In genomic region chr3:128321418-128321817, GRCh38 we compare ENCODE assay signal across 13 cellular contexts.
A peak's percentile ranks its signal among the peaks of the same experiment; 100 is the strongest.
DNase-seq lines count a peak whose midpoint lies in the region; ATAC-seq and TF ChIP-seq lines count a peak whose summit lies in the region.
"Had no signal": no experiment of that assay in that cellular context is flagged by ENCODE, and none has a peak within 500 bp of the region (broad histone marks: within the 10 kb centered on the region; RNA-seq: fewer than 3 reads in every experiment).

No MANE protein-coding gene starts in this region.

- TF ChIP-seq POLR2A in body of pancreas (IDR thresholded peaks at IDR 0.05): no peak

- intact Hi-C loops in cardiac septum (cut with DNase I): loop anchor here (5.0 to 10.0 kb wide), 3 partner anchors 94 to 227 kb away; no protein-coding TSS in a partner anchor
- intact Hi-C loops in Right ventricle myocardium inferior (cut with DNase I): loop anchor here (5.0 kb wide), 1 partner anchor 94 kb away; no protein-coding TSS in a partner anchor
- intact Hi-C loops in body of pancreas (cut with DNase I): no loop called here

- TF ChIP-seq CTCF in body of pancreas (IDR thresholded peaks at IDR 0.05): no peak

- 82 to 90% methylated on average over 4 of the region's 4 CpGs for WGBS in body of pancreas, 2 donors

- peaks cover 90% of the 10 kb centered on the region for H3K4me1 ChIP-seq in body of pancreas

- H3K36me3 ChIP-seq in body of pancreas (replicated peaks in 1 of 2; ENCODE audit: insufficient read depth in 1 of 2, low read depth in 2 of 2): no peaks in the 10 kb centered on the region
- H3K36me3 ChIP-seq: MG63 had no signal

- no peaks in the 10 kb centered on the region for H3K9me3 ChIP-seq in body of pancreas
- H3K9me3 ChIP-seq: MG63, Peyer's patch had no signal

- H3K27ac Mint-ChIP-seq in naive thymus-derived CD8-positive, alpha-beta T cell: peak overlapping the region; percentile 43 to 98 (median 86)

- H3K27me3 ChIP-seq in body of pancreas: no peaks in the 10 kb centered on the region
- H3K27me3 ChIP-seq: MG63, Peyer's patch had no signal

- no peak for ATAC-seq in Right ventricle myocardium inferior
- ATAC-seq in body of pancreas: no peak
- ATAC-seq in naive thymus-derived CD8-positive, alpha-beta T cell: no peak
- ATAC-seq in GM21367 (IDR thresholded peaks at IDR 0.05; ENCODE audit: unreplicated experiment): no peak

- no peak overlapping the region for H3K4me3 ChIP-seq in body of pancreas
- H3K4me3 ChIP-seq: GM23248, MG63, Peyer's patch had no signal

- H3K36me3 Mint-ChIP-seq in naive thymus-derived CD8-positive, alpha-beta T cell: peaks cover 0 to 9% (median 3%) of the 10 kb centered on the region in 3 donors

- DNase-seq in cardiac septum (ENCODE audit: low spot score) (peak; percentile 66), Right ventricle myocardium inferior (ENCODE audit: missing footprints) (no peak), body of pancreas (no peak), NCI-H2029 (lab: John Stamatoyannopoulos, UW) (no peak), NCI-H1417 treated with DMSO at 0.1 percent for 48 hours (lab: John Stamatoyannopoulos, UW) (no peak)
- peak in 1 of 10 donors; percentile 45 for DNase-seq in naive thymus-derived CD8-positive, alpha-beta T cell
- DNase-seq: NCI-H1105, NCI-H510A treated with DMSO at 0.1 percent for 48 hours had no signal

- POLR2A ChIA-PET in naive thymus-derived CD8-positive, alpha-beta T cell (lab: Charles Lee): interaction anchor here (0.5 to 8.7 kb wide), 7 partner anchors 10 to 226 kb away, joined by 3 to 87 read pairs (median 8); partner anchors contain the start of gene RUVBL1

- peaks cover 35 to 77% (median 62%) of the 10 kb centered on the region in 4 donors for H3K4me1 Mint-ChIP-seq in naive thymus-derived CD8-positive, alpha-beta T cell

- H3K27me3 Mint-ChIP-seq in naive thymus-derived CD8-positive, alpha-beta T cell: no peaks in the 10 kb centered on the region

- peak overlapping the region; percentile 75 to 88 (median 85) for H3K27ac ChIP-seq in body of pancreas
- H3K27ac ChIP-seq: GM23248, KMS-11, Peyer's patch had no signal

- no peak overlapping the region for H3K4me3 Mint-ChIP-seq in naive thymus-derived CD8-positive, alpha-beta T cell

- H3K9me3 Mint-ChIP-seq in naive thymus-derived CD8-positive, alpha-beta T cell: no peaks in the 10 kb centered on the region
